Comparison of ENCODE assay signal across 1 cellular context in the genomic region with DNA sequence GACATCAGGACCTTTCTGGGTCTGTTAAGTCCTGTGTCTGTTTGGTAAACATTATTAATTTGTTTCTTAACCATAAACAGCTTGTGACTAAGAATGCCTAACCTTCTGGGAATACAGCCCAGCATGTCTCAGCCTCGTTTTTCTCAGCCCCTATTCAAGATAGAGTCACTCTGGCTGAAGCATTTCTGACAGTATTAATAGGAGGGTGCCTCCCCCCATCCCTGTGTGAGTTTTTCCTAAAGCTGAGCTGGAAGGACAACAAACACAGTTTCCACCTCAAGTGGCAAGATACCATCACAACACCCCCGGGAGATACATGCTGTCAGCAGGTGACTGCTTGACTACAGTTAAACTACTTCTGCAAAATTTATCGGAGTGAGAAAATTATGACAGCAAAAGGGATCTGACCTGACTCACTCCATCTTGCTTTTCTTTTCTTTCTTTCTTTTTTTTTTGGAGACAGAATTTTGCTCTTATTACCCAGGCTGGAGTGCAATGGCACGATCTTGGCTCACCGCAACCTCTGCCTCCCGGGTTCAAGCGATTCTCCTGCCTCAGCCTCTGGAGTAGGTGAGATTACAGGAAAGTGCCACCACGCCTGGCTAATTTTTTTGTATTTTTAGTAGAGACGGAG.
TF ChIP-seq lines count a peak whose summit lies in the region.

No MANE protein-coding gene starts in this region.

TF ChIP-seq in IMR-90, 13 proteins besides CTCF, POLR2A, EP300 and RAD21 (continued from another document):
- TF ChIP-seq, protein P1, sequence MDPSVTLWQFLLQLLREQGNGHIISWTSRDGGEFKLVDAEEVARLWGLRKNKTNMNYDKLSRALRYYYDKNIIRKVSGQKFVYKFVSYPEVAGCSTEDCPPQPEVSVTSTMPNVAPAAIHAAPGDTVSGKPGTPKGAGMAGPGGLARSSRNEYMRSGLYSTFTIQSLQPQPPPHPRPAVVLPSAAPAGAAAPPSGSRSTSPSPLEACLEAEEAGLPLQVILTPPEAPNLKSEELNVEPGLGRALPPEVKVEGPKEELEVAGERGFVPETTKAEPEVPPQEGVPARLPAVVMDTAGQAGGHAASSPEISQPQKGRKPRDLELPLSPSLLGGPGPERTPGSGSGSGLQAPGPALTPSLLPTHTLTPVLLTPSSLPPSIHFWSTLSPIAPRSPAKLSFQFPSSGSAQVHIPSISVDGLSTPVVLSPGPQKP (IDR thresholded peaks at IDR 0.05; ENCODE audit: borderline replicate concordance, low read depth, low read length): no peak
- no peak for TF ChIP-seq MXI1 (IDR thresholded peaks at IDR 0.05; ENCODE audit: borderline replicate concordance, low read depth, low read length)
TF ChIP-seq in IMR-90: peak in this region for 0.
